Comparison of ENCODE assay signal across 8 cellular contexts in genomic region chr5:73792687-73793320, GRCh38.
DNase-seq lines count a peak whose midpoint lies in the region; ATAC-seq and TF ChIP-seq lines count a peak whose summit lies in the region.

No MANE protein-coding gene starts in this region.

- H3K27me3 Mint-ChIP-seq in activated T-helper 17 cell treated with anti-CD3 and anti-CD28 coated beads, Interleukin-2, amount 50 U/mL, for 72 hours, result peaks cover 15% of the 10 kb centered on the region
- no peaks in the 10 kb centered on the region for H3K27me3 Mint-ChIP-seq in osteocyte (ENCODE audit: unreplicated experiment)

- H3K36me3 ChIP-seq in cardiac muscle cell (no peaks in the 10 kb centered on the region), upper lobe of left lung (no peaks in the 10 kb centered on the region)

- H3K27me3 ChIP-seq in cardiac muscle cell (peaks cover 27% of the 10 kb centered on the region), upper lobe of left lung (no peaks in the 10 kb centered on the region)

- 0 to 2% methylated on average over 2 of the region's 2 CpGs for WGBS in upper lobe of left lung, 2 donors

- no peak overlapping the region for H3K4me3 ChIP-seq in cardiac muscle cell
- no peak overlapping the region for H3K4me3 ChIP-seq in foreskin fibroblast (ENCODE audit: low read depth in 1 of 2, low read length in 2 of 2)
- no peak overlapping the region for H3K4me3 ChIP-seq in upper lobe of left lung

- H3K9me3 Mint-ChIP-seq in activated T-helper 17 cell treated with anti-CD3 and anti-CD28 coated beads, Interleukin-2, amount 50 U/mL, for 72 hours, result no peaks in the 10 kb centered on the region
- H3K9me3 Mint-ChIP-seq in osteocyte (ENCODE audit: unreplicated experiment), result no peaks in the 10 kb centered on the region

- H3K27ac ChIP-seq in cardiac muscle cell (no peak overlapping the region), upper lobe of left lung (no peak overlapping the region)

- no peaks in the 10 kb centered on the region for H3K36me3 Mint-ChIP-seq in activated T-helper 17 cell treated with anti-CD3 and anti-CD28 coated beads, Interleukin-2, amount 50 U/mL, for 72 hours (ENCODE audit: low read depth)
- H3K36me3 Mint-ChIP-seq in osteocyte (ENCODE audit: unreplicated experiment), result peaks cover 26% of the 10 kb centered on the region

- peak; percentile 69 to 84 for DNase-seq in cardiac muscle cell (ENCODE audit: low read depth in 1 of 2, low spot score in 1 of 2)
- DNase-seq in cardiac septum (ENCODE audit: low spot score), result no peak
- DNase-seq in HUDEP-2 (lab: John Stamatoyannopoulos, UW; ENCODE audit: unreplicated experiment in 76 of 76), result peak in 51 of 76 experiments; percentile 1 to 70 (median 26)
- DNase-seq in RKO (ENCODE audit: low spot score), result peak; percentile 77
- peak; percentile 67 to 89 for DNase-seq in foreskin fibroblast
- peak; percentile 89 for DNase-seq in osteocyte (ENCODE audit: extremely low spot score, unreplicated experiment)
- peak in 1 of 2 donors; percentile 69 for DNase-seq in upper lobe of left lung

- no peak for TF ChIP-seq POLR2A in upper lobe of left lung (IDR thresholded peaks at IDR 0.05)

- ATAC-seq in activated T-helper 17 cell treated with anti-CD3 and anti-CD28 coated beads, Interleukin-2, amount 50 U/mL, for 72 hours (replicated peaks), result peak; percentile 59
- ATAC-seq in upper lobe of left lung (ENCODE audit: low FRiP score in 2 of 2), result peak; percentile 77 to 91

- H3K9me3 ChIP-seq in cardiac muscle cell (ENCODE audit: low read depth) (no peaks in the 10 kb centered on the region), upper lobe of left lung (no peaks in the 10 kb centered on the region)

- no peak overlapping the region for H3K4me3 Mint-ChIP-seq in activated T-helper 17 cell treated with anti-CD3 and anti-CD28 coated beads, Interleukin-2, amount 50 U/mL, for 72 hours
- H3K4me3 Mint-ChIP-seq in osteocyte (ENCODE audit: unreplicated experiment), result no peak overlapping the region

- H3K27ac Mint-ChIP-seq in activated T-helper 17 cell treated with anti-CD3 and anti-CD28 coated beads, Interleukin-2, amount 50 U/mL, for 72 hours, result no peak overlapping the region
- no peak overlapping the region for H3K27ac Mint-ChIP-seq in osteocyte (ENCODE audit: unreplicated experiment)

- intact Hi-C loops in cardiac septum (cut with DNase I), result loop anchor here (1.0 to 10.0 kb wide), 3 partner anchors 101 to 852 kb away; partner anchors contain the start of gene ENC1

- H3K4me1 Mint-ChIP-seq in activated T-helper 17 cell treated with anti-CD3 and anti-CD28 coated beads, Interleukin-2, amount 50 U/mL, for 72 hours, result no peaks in the 10 kb centered on the region
- H3K4me1 Mint-ChIP-seq in osteocyte (ENCODE audit: unreplicated experiment), result peaks cover 40% of the 10 kb centered on the region

- H3K4me1 ChIP-seq in cardiac muscle cell (ENCODE audit: low read depth) (no peaks in the 10 kb centered on the region), upper lobe of left lung (peaks cover 4 to 10% (median 8%) of the 10 kb centered on the region in 4 donors)

- TF ChIP-seq EP300 in upper lobe of left lung (IDR thresholded peaks at IDR 0.05), result no peak

- TF ChIP-seq CTCF in cardiac muscle cell (IDR thresholded peaks at IDR 0.05; ENCODE audit: low read depth, low read length) (peak; percentile 98), foreskin fibroblast (IDR thresholded peaks at IDR 0.05; ENCODE audit: low read depth, low read length) (peak; percentile 96), osteocyte (IDR thresholded peaks at IDR 0.05) (peak; percentile 98), upper lobe of left lung (IDR thresholded peaks at IDR 0.05) (peak; percentile 77 to 91 (median 87))
